1 cellular context compared by ENCODE assay signal in the genomic region with DNA sequence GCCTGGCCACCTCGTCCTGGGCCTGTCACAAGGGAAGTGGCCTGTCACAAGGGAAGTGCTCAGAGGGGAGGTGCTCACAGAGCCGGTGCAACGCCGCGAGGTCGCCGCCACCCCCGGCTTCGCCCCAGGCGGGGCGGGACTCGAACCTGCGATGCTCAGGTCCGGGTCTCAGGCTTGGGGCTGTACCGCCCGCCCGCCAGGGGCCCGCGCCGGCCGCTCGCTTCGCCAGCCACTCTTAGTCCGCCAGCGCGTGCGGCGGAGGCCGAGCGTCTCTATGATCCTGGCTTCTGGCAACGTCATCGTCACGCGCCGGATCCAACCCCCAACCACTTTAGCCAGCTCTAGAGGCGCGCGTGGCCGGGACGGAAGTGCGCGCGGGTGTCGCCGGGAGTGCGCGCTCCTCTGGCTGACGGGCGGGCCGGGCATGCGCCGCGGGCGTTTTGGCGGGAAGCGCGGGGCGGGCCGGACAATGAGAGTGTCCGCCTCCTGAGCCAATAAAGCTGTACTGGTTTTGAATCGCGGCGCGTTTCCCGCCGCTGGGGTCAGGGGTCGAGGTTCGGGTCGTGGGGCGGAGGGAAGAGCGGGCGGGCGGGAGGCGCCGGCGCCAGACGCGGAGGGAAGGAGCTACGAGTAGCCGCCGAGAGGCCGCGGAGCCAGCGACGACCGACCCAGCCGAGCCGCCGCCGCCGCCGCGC.
TF ChIP-seq lines count a peak whose summit lies in the region.

A gene with protein sequence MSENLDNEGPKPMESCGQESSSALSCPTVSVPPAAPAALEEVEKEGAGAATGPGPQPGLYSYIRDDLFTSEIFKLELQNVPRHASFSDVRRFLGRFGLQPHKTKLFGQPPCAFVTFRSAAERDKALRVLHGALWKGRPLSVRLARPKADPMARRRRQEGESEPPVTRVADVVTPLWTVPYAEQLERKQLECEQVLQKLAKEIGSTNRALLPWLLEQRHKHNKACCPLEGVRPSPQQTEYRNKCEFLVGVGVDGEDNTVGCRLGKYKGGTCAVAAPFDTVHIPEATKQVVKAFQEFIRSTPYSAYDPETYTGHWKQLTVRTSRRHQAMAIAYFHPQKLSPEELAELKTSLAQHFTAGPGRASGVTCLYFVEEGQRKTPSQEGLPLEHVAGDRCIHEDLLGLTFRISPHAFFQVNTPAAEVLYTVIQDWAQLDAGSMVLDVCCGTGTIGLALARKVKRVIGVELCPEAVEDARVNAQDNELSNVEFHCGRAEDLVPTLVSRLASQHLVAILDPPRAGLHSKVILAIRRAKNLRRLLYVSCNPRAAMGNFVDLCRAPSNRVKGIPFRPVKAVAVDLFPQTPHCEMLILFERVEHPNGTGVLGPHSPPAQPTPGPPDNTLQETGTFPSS (minus strand): TSS at position 276 of the 695 bp plus-strand sequence. CDS start 320 bp downstream, outside the sequence.

TF ChIP-seq in A549, 52 proteins besides CTCF, POLR2A, EP300 and RAD21 (continued from another document):
- TF ChIP-seq FOSL2 (IDR thresholded peaks at IDR 0.05) (no peak), FOSL2 (CRISPR knock-in tag; IDR thresholded peaks at IDR 0.05) (peak; percentile 15; the same call in 1 of the 2 replicates), NFE2L2 (conservative IDR thresholded peaks at IDR 0.05; ENCODE audit: low read length) (no peak), EHMT2 (IDR thresholded peaks at IDR 0.05; ENCODE audit: low read depth) (no peak), GATA3 (IDR thresholded peaks at IDR 0.05; ENCODE audit: borderline replicate concordance) (no peak), JUNB (IDR thresholded peaks at IDR 0.05) (no peak), RFX5 (IDR thresholded peaks at IDR 0.05) (no peak), KDM5A (IDR thresholded peaks at IDR 0.05) (0 out of 2 replicates have a peak, but pooled peaks have one; percentile 23), EHF (CRISPR knock-in tag; IDR thresholded peaks at IDR 0.05) (no peak), HEYL (CRISPR knock-in tag; IDR thresholded peaks at IDR 0.05) (no peak), CHD2 (IDR thresholded peaks at IDR 0.05; ENCODE audit: low read length, partially characterized antibody) (no peak), MYC (IDR thresholded peaks at IDR 0.05; ENCODE audit: borderline replicate concordance, low read length) (peak; percentile 71; the same call in 1 of the 2 replicates), SREBF2 (IDR thresholded peaks at IDR 0.05) (no peak), JUN (IDR thresholded peaks at IDR 0.05) (peak; percentile 73 to 84; a peak in 4 of 5 replicates), FOXS1 (CRISPR knock-in tag; IDR thresholded peaks at IDR 0.05) (no peak), KDM1A (IDR thresholded peaks at IDR 0.05; ENCODE audit: low read depth) (no peak), ESRRA (IDR thresholded peaks at IDR 0.05; ENCODE audit: borderline replicate concordance, low read length) (no peak)
- TF ChIP-seq, protein P1, sequence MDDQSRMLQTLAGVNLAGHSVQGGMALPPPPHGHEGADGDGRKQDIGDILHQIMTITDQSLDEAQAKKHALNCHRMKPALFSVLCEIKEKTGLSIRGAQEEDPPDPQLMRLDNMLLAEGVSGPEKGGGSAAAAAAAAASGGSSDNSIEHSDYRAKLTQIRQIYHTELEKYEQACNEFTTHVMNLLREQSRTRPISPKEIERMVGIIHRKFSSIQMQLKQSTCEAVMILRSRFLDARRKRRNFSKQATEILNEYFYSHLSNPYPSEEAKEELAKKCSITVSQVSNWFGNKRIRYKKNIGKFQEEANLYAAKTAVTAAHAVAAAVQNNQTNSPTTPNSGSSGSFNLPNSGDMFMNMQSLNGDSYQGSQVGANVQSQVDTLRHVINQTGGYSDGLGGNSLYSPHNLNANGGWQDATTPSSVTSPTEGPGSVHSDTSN (IDR thresholded peaks at IDR 0.05): no peak; the same call in 1 of the 2 replicates
- TF ChIP-seq, protein P2, sequence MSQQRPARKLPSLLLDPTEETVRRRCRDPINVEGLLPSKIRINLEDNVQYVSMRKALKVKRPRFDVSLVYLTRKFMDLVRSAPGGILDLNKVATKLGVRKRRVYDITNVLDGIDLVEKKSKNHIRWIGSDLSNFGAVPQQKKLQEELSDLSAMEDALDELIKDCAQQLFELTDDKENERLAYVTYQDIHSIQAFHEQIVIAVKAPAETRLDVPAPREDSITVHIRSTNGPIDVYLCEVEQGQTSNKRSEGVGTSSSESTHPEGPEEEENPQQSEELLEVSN (IDR thresholded peaks at IDR 0.05; ENCODE audit: borderline replicate concordance, low read depth): peak; percentile 94
- TF ChIP-seq, protein P3, sequence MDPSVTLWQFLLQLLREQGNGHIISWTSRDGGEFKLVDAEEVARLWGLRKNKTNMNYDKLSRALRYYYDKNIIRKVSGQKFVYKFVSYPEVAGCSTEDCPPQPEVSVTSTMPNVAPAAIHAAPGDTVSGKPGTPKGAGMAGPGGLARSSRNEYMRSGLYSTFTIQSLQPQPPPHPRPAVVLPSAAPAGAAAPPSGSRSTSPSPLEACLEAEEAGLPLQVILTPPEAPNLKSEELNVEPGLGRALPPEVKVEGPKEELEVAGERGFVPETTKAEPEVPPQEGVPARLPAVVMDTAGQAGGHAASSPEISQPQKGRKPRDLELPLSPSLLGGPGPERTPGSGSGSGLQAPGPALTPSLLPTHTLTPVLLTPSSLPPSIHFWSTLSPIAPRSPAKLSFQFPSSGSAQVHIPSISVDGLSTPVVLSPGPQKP (IDR thresholded peaks at IDR 0.05; ENCODE audit: low read depth, low read length): no peak
- TF ChIP-seq, protein P4, sequence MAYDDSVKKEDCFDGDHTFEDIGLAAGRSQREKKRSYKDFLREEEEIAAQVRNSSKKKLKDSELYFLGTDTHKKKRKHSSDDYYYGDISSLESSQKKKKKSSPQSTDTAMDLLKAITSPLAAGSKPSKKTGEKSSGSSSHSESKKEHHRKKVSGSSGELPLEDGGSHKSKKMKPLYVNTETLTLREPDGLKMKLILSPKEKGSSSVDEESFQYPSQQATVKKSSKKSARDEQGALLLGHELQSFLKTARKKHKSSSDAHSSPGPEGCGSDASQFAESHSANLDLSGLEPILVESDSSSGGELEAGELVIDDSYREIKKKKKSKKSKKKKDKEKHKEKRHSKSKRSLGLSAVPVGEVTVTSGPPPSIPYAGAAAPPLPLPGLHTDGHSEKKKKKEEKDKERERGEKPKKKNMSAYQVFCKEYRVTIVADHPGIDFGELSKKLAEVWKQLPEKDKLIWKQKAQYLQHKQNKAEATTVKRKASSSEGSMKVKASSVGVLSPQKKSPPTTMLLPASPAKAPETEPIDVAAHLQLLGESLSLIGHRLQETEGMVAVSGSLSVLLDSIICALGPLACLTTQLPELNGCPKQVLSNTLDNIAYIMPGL (CRISPR knock-in tag; IDR thresholded peaks at IDR 0.05; ENCODE audit: borderline replicate concordance): no peak
